Comparison of ENCODE assay signal across 23 cellular contexts in the genomic region with DNA sequence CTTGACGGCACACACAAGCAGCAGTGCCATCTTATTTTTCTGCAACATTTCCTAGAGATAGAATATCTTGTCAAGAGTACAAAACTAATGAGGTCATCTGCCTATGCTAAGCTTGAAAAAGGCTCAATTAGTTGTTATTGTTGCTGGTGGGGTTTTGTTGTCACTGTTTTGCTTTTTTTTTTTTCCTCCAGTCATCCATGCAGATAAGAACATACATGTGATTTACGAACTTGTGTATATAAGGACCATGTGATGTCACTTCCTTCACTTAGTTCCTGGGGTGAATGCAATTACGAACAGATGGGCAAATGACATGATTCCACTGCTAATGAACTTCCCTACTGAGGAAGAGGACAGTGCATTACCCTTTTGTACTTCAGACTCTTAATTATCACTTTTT.
A peak's percentile ranks its signal among the peaks of the same experiment; 100 is the strongest.
DNase-seq lines count a peak whose midpoint lies in the region; ATAC-seq and TF ChIP-seq lines count a peak whose summit lies in the region.
"Had no signal": no experiment of that assay in that cellular context is flagged by ENCODE, and none has a peak within 500 bp of the region (broad histone marks: within the 10 kb centered on the region; RNA-seq: fewer than 3 reads in every experiment).

No MANE protein-coding gene starts in this region.

- no peaks in the 10 kb centered on the region for H3K9me3 ChIP-seq in A673 (ENCODE audit: low read depth, low read length, poor library complexity, severe bottlenecking)
- H3K9me3 ChIP-seq in SK-N-SH = no peaks in the 10 kb centered on the region
- H3K9me3 ChIP-seq: adrenal gland, vagina had no signal

- H3K36me3 ChIP-seq in A673 (ENCODE audit: insufficient read depth, low read length, poor library complexity, severe bottlenecking) = no peaks in the 10 kb centered on the region
- no peaks in the 10 kb centered on the region for H3K36me3 ChIP-seq in GM23338 (ENCODE audit: insufficient read depth)
- H3K36me3 ChIP-seq in SK-N-SH (replicated peaks in 1 of 2; ENCODE audit: control insufficient read depth in 1 of 2, insufficient read depth in 2 of 2, low read length in 1 of 2) = no peaks in the 10 kb centered on the region
- H3K36me3 ChIP-seq: adrenal gland, vagina had no signal

- TF ChIP-seq RAD21 in SK-N-SH (IDR thresholded peaks at IDR 0.05; ENCODE audit: low read length) = no peak

- H3K9me3 Mint-ChIP-seq in GM23338 = peaks cover 3% of the 10 kb centered on the region; the same call in 2 of the 3 replicates
- peaks cover 0 to 7% (median 0%) of the 10 kb centered on the region in 5 experiments for H3K9me3 Mint-ChIP-seq in brain
- no peaks in the 10 kb centered on the region for H3K9me3 Mint-ChIP-seq in activated naive CD8-positive, alpha-beta T cell treated with anti-CD3 and anti-CD28 coated beads, Interleukin-2, amount 50 U/mL, for 24 hours
- H3K9me3 Mint-ChIP-seq: T-helper 1 cell treated with Interleukin-12 subunit alpha and Interleukin-12 subunit beta and Interleukin-4 antibody, amounts not matched to agents 30 μg/mL and 1 μg/mL, for 36 hours had no signal

- intact Hi-C loops in A673 (cut with micrococcal nuclease; ENCODE audit: unreplicated experiment) = no loop called here

- ATAC-seq in GM23338 (no peak), HG02840 (IDR thresholded peaks at IDR 0.05; ENCODE audit: low FRiP score, unreplicated experiment) (no peak), GM21360 (IDR thresholded peaks at IDR 0.05; ENCODE audit: unreplicated experiment) (no peak)
- ATAC-seq in activated naive CD8-positive, alpha-beta T cell treated with anti-CD3 and anti-CD28 coated beads, Interleukin-2, amount 50 U/mL, for 24 hours = no peak
- ATAC-seq: esophagus mucosa had no signal

- peak overlapping the region; percentile 67; the same call in 1 of the 2 replicates for H2AFZ ChIP-seq in GM23338
- H2AFZ ChIP-seq in SK-N-SH (ENCODE audit: low read depth) = no peak overlapping the region
- H2AFZ ChIP-seq: PC-9 had no signal

- H3K79me2 ChIP-seq in GM23338 (replicated peaks; ENCODE audit: insufficient read depth) (no peaks in the 10 kb centered on the region), SK-N-SH (ENCODE audit: insufficient read depth) (no peaks in the 10 kb centered on the region)

- H3K4me2 ChIP-seq in GM23338 = no peak overlapping the region
- H3K4me2 ChIP-seq in SK-N-SH = no peak overlapping the region
- H3K4me2 ChIP-seq: PC-9 had no signal

- H3K4me3 Mint-ChIP-seq in GM23338 (no peak overlapping the region), brain (peak overlapping the region in 3 of 5 experiments; percentile 8 to 42 (median 31))
- no peak overlapping the region for H3K4me3 Mint-ChIP-seq in activated naive CD8-positive, alpha-beta T cell treated with anti-CD3 and anti-CD28 coated beads, Interleukin-2, amount 50 U/mL, for 24 hours
- H3K4me3 Mint-ChIP-seq: T-helper 1 cell treated with Interleukin-12 subunit alpha and Interleukin-12 subunit beta and Interleukin-4 antibody, amounts not matched to agents 30 μg/mL and 1 μg/mL, for 36 hours had no signal

- POLR2A ChIA-PET in A673 (lab: Charles Lee; ENCODE audit: low non-redundant PET) = no interaction called here
- POLR2A ChIA-PET in SK-N-SH (lab: Yijun Ruan, JAX) = no interaction called here

- no peak for TF ChIP-seq EP300 in SK-N-SH (IDR thresholded peaks at IDR 0.05; ENCODE audit: borderline replicate concordance in 1 of 2, low read depth in 1 of 2, low read length in 1 of 2)

- H3K27ac Mint-ChIP-seq in GM23338 (no peak overlapping the region), brain (peak overlapping the region; percentile 77 to 93 (median 91))
- no peak overlapping the region for H3K27ac Mint-ChIP-seq in activated naive CD8-positive, alpha-beta T cell treated with anti-CD3 and anti-CD28 coated beads, Interleukin-2, amount 50 U/mL, for 24 hours
- H3K27ac Mint-ChIP-seq: T-helper 1 cell treated with Interleukin-12 subunit alpha and Interleukin-12 subunit beta and Interleukin-4 antibody, amounts not matched to agents 30 μg/mL and 1 μg/mL, for 36 hours had no signal

- H3K27me3 Mint-ChIP-seq in GM23338 (ENCODE audit: insufficient read depth, low read depth, poor library complexity) = no peaks in the 10 kb centered on the region
- no peaks in the 10 kb centered on the region for H3K27me3 Mint-ChIP-seq in brain
- H3K27me3 Mint-ChIP-seq in activated naive CD8-positive, alpha-beta T cell treated with anti-CD3 and anti-CD28 coated beads, Interleukin-2, amount 50 U/mL, for 24 hours = no peaks in the 10 kb centered on the region

- CTCF ChIA-PET in A673 (lab: Charles Lee) = no interaction called here
- CTCF ChIA-PET in SK-N-SH (lab: Yijun Ruan, JAX) = no interaction called here

- H3K4me1 Mint-ChIP-seq in GM23338 (no peaks in the 10 kb centered on the region), brain (peaks cover 27% of the 10 kb centered on the region)
- H3K4me1 Mint-ChIP-seq in activated naive CD8-positive, alpha-beta T cell treated with anti-CD3 and anti-CD28 coated beads, Interleukin-2, amount 50 U/mL, for 24 hours = no peaks in the 10 kb centered on the region

- TF ChIP-seq CTCF in A673 (conservative IDR thresholded peaks at IDR 0.05; ENCODE audit: low read depth, low read length) (no peak), GM23338 (conservative IDR thresholded peaks at IDR 0.05; ENCODE audit: low read depth in 2 of 2) (no peak), brain (conservative IDR thresholded peaks at IDR 0.05) (no peak), SK-N-SH (IDR thresholded peaks at IDR 0.05) (no peak)

- H3F3A ChIP-seq in GM23338 (replicated peaks; ENCODE audit: low read depth) (no peaks in the 10 kb centered on the region), SK-N-SH (replicated peaks; ENCODE audit: insufficient read depth) (no peaks in the 10 kb centered on the region)

- BruUV-seq in A673 (replicated peaks; lab: Mats Ljungman, UMichigan) = no TSS peak

- no peaks in the 10 kb centered on the region for H4K20me1 ChIP-seq in GM23338 (replicated peaks; ENCODE audit: insufficient read depth)
- no peaks in the 10 kb centered on the region for H4K20me1 ChIP-seq in SK-N-SH (ENCODE audit: insufficient read depth)

- H3K4me1 ChIP-seq in A673 (ENCODE audit: insufficient read depth, low read length, poor library complexity, severe bottlenecking) (peaks cover 18% of the 10 kb centered on the region), GM23338 (ENCODE audit: insufficient read depth) (no peaks in the 10 kb centered on the region), SK-N-SH (ENCODE audit: control insufficient read depth in 1 of 2, insufficient read depth in 2 of 2, low read depth in 1 of 2, low read length in 1 of 2) (peaks cover 0 to 16% of the 10 kb centered on the region in 2 experiments; a peak in 2 of 4 replicates)
- H3K4me1 ChIP-seq: adrenal gland, vagina had no signal

- H3K27ac ChIP-seq in A673 (ENCODE audit: low read depth, low read length, poor library complexity, severe bottlenecking) (peak overlapping the region; percentile 18), GM23338 (ENCODE audit: low read depth) (no peak overlapping the region), SK-N-SH (ENCODE audit: low read depth in 2 of 2, low read length in 1 of 2) (no peak overlapping the region)
- H3K27ac ChIP-seq: adrenal gland, C4-2B, PC-9, vagina, VCaP had no signal

- H3K4me3 ChIP-seq in A673 (ENCODE audit: low read depth, low read length, poor library complexity, severe bottlenecking) = no peak overlapping the region
- no peak overlapping the region for H3K4me3 ChIP-seq in GM23338
- H3K4me3 ChIP-seq in SK-N-SH (ENCODE audit: low read depth in 2 of 2, low read length in 1 of 2) = no peak overlapping the region
- H3K4me3 ChIP-seq: adrenal gland, PC-9, vagina had no signal

- H3K27me3 ChIP-seq in A673 (replicated peaks; ENCODE audit: insufficient read depth, low read depth, low read length, poor library complexity) (no peaks in the 10 kb centered on the region), GM23338 (ENCODE audit: insufficient read depth) (no peaks in the 10 kb centered on the region), SK-N-SH (ENCODE audit: insufficient read depth) (no peaks in the 10 kb centered on the region)
- H3K27me3 ChIP-seq: adrenal gland, vagina had no signal

- H3K9ac ChIP-seq in SK-N-SH = no peak overlapping the region

- H3K36me3 Mint-ChIP-seq in GM23338 (ENCODE audit: low read depth) = peaks cover 3% of the 10 kb centered on the region; the same call in 1 of the 3 replicates
- no peaks in the 10 kb centered on the region for H3K36me3 Mint-ChIP-seq in brain
- no peaks in the 10 kb centered on the region for H3K36me3 Mint-ChIP-seq in activated naive CD8-positive, alpha-beta T cell treated with anti-CD3 and anti-CD28 coated beads, Interleukin-2, amount 50 U/mL, for 24 hours (ENCODE audit: low read depth)

- peak; percentile 45 for DNase-seq in A673 (ENCODE audit: low spot score)
- no peak for DNase-seq in GM23338 (ENCODE audit: low spot score)
- peak; percentile 72 for DNase-seq in NCI-H2081 treated with DMSO at 0.1 percent for 48 hours (lab: John Stamatoyannopoulos, UW)
- no peak for DNase-seq in SK-N-SH
- no peak for DNase-seq in activated naive CD8-positive, alpha-beta T cell treated with anti-CD3 and anti-CD28 coated beads, Interleukin-2, amount 50 U/mL, for 24 hours
- DNase-seq: ACHN; activated CD4-positive, alpha-beta T cell treated with anti-CD3 and anti-CD28 coated beads, Interleukin-2, amount 50 U/mL, for 1 hour; activated effector memory CD4-positive, alpha-beta T cell treated with anti-CD3 and anti-CD28 coated beads, Interleukin-2, amount 50 U/mL, for 16 hours; adrenal gland; KG1; midbrain; MV-4-11; NCI-H510A; PC-9; SIG-M5 had no signal

- WGBS in SK-N-SH (ENCODE audit: low lambda C conversion rate) = 39% methylated on average over 3 of the region's 3 CpGs

- peaks cover 3% of the 10 kb centered on the region; the same call in 1 of the 2 replicates for H3K9me2 ChIP-seq in GM23338 (ENCODE audit: insufficient read depth)
- H3K9me2 ChIP-seq in SK-N-SH = no peaks in the 10 kb centered on the region

TF ChIP-seq in SK-N-SH, 30 proteins besides CTCF, POLR2A, EP300 and RAD21 (continues in another document):
- TF ChIP-seq CHD2 (IDR thresholded peaks at IDR 0.05; ENCODE audit: low read length, partially characterized antibody) (no peak), RCOR1 (IDR thresholded peaks at IDR 0.05; ENCODE audit: low read length) (no peak), SMC3 (IDR thresholded peaks at IDR 0.05; ENCODE audit: low read depth, low read length) (no peak), RFX5 (IDR thresholded peaks at IDR 0.05; ENCODE audit: low read length) (no peak)
- TF ChIP-seq, protein P1, sequence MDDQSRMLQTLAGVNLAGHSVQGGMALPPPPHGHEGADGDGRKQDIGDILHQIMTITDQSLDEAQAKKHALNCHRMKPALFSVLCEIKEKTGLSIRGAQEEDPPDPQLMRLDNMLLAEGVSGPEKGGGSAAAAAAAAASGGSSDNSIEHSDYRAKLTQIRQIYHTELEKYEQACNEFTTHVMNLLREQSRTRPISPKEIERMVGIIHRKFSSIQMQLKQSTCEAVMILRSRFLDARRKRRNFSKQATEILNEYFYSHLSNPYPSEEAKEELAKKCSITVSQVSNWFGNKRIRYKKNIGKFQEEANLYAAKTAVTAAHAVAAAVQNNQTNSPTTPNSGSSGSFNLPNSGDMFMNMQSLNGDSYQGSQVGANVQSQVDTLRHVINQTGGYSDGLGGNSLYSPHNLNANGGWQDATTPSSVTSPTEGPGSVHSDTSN (IDR thresholded peaks at IDR 0.05) = no peak

Comparison
In these comparisons a context has a peak if more than half of its experiments do, and no peak if none do; other contexts are left out.
1. DNase-seq: peak in A673 (single experiment) and NCI-H2081 treated with DMSO at 0.1 percent for 48 hours (single experiment); none in GM23338 (single experiment), SK-N-SH (single experiment) and activated naive CD8-positive, alpha-beta T cell treated with anti-CD3 and anti-CD28 coated beads, Interleukin-2, amount 50 U/mL, for 24 hours (single experiment).
2. H3K27ac Mint-ChIP-seq: peak in brain (5 of 5); none in GM23338 (single experiment) and activated naive CD8-positive, alpha-beta T cell treated with anti-CD3 and anti-CD28 coated beads, Interleukin-2, amount 50 U/mL, for 24 hours (single experiment).
3. H3K4me3 Mint-ChIP-seq: peak in brain (3 of 5); none in GM23338 (single experiment) and activated naive CD8-positive, alpha-beta T cell treated with anti-CD3 and anti-CD28 coated beads, Interleukin-2, amount 50 U/mL, for 24 hours (single experiment).